ENCODE assay signal across 18 cellular contexts in genomic region chr20:48616481-48616880, GRCh38.
DNase-seq lines count a peak whose midpoint lies in the region; ATAC-seq, FAIRE-seq and TF ChIP-seq lines count a peak whose summit lies in the region.
"Had no signal": no experiment of that assay in that cellular context is flagged by ENCODE, and none has a peak within 500 bp of the region (broad histone marks: within the 10 kb centered on the region; RNA-seq: fewer than 3 reads in every experiment).

No MANE protein-coding gene starts in this region.

- no peak for TF ChIP-seq EP300 in HepG2 (IDR thresholded peaks at IDR 0.05; ENCODE audit: low read depth in 2 of 2, low read length in 2 of 2)
- TF ChIP-seq EP300 in HepG2 (CRISPR knock-in tag; IDR thresholded peaks at IDR 0.05; ENCODE audit: borderline replicate concordance): no peak

- WGBS in right lobe of liver (ENCODE audit: insufficient coverage, low coverage, low lambda C conversion rate, missing lambda C conversion rate): 100% methylated on average over 1 of the region's 7 CpGs
- WGBS in HepG2 (ENCODE audit: low lambda C conversion rate): 24% methylated on average over 6 of the region's 7 CpGs

- intact Hi-C loops in right lobe of liver (cut with DNase I): no loop called here
- intact Hi-C loops in HepG2 (cut with micrococcal nuclease; ENCODE audit: unreplicated experiment): no loop called here
- intact Hi-C loops in kidney (cut with DNase I): loop anchor here (10.0 kb wide), 1 partner anchor 832 kb away; the partner anchor contains the start of gene SULF2
- intact Hi-C loops in posterior vena cava (cut with DNase I): loop anchor here in 1 of 2 donors (5.0 kb wide), 1 partner anchor 829 kb away; the partner anchor contains the start of gene SULF2

- TF ChIP-seq CTCF in right lobe of liver (IDR thresholded peaks at IDR 0.05) (no peak), HepG2 (CRISPR knock-in tag; IDR thresholded peaks at IDR 0.05) (no peak), kidney (IDR thresholded peaks at IDR 0.05; ENCODE audit: borderline replicate concordance, extremely low read depth, insufficient read depth) (no peak)

- no peak for TF ChIP-seq RAD21 in HepG2 (CRISPR knock-in tag; IDR thresholded peaks at IDR 0.05)

- H3K27me3 ChIP-seq in right lobe of liver (no peaks in the 10 kb centered on the region), HepG2 (ENCODE audit: control insufficient read depth in 1 of 2, insufficient read depth in 2 of 2, low read length in 2 of 2) (peaks cover 3 to 4% of the 10 kb centered on the region in 2 experiments; a peak in 3 of 5 replicates)
- H3K27me3 ChIP-seq: Peyer's patch had no signal

- no peak for FAIRE-seq in HepG2 (lab: Jason Lieb, UNC)
- no peak for FAIRE-seq in kidney (lab: Jason Lieb, UNC)
- FAIRE-seq: A549, H1 had no signal

- peaks cover 0 to 3% (median 0%) of the 10 kb centered on the region in 4 donors for H3K4me1 ChIP-seq in right lobe of liver
- peaks cover 11% of the 10 kb centered on the region for H3K4me1 ChIP-seq in HepG2 (ENCODE audit: insufficient read depth, low read length)
- H3K4me1 ChIP-seq in kidney (ENCODE audit: control insufficient read depth in 1 of 2, insufficient read depth in 1 of 2, low read depth in 1 of 2, low read length in 2 of 2): peaks cover 4 to 7% of the 10 kb centered on the region in 2 donors

- ATAC-seq in right lobe of liver (no peak), HepG2 (no peak)
- ATAC-seq: A549, HCT116 had no signal

- POLR2A ChIA-PET in HepG2 (lab: Yijun Ruan, JAX): no interaction called here

- H3K9me3 ChIP-seq in right lobe of liver: no peaks in the 10 kb centered on the region
- no peaks in the 10 kb centered on the region for H3K9me3 ChIP-seq in HepG2 (ENCODE audit: low read length)
- H3K9me3 ChIP-seq in kidney (ENCODE audit: control insufficient read depth in 1 of 2, low read length in 2 of 2): no peaks in the 10 kb centered on the region
- H3K9me3 ChIP-seq: A549, Peyer's patch had no signal

- H3K4me2 ChIP-seq in HepG2 (ENCODE audit: low read depth, low read length): no peak overlapping the region
- H3K4me2 ChIP-seq: A549 had no signal

- H4K20me1 ChIP-seq in HepG2 (ENCODE audit: insufficient read depth, low read length): no peaks in the 10 kb centered on the region

- H3K9ac ChIP-seq in HepG2 (ENCODE audit: insufficient read depth, low read depth, low read length) (no peak overlapping the region), kidney (ENCODE audit: low read length in 2 of 2) (no peak overlapping the region)

- H3K27ac ChIP-seq in right lobe of liver: no peak overlapping the region
- H3K27ac ChIP-seq in HepG2 (ENCODE audit: extremely low read length, insufficient read depth, low read length): no peak overlapping the region
- no peak overlapping the region for H3K27ac ChIP-seq in kidney (ENCODE audit: low read depth in 2 of 2, low read length in 2 of 2)
- H3K27ac ChIP-seq: A549, Peyer's patch had no signal

- in situ Hi-C loops in HepG2 (cut with HindIII; ENCODE audit: extremely low pct_ligation_motif_present, low pct_unique_long_range_greater_than_20kb): loop anchor here (25.0 kb wide), 1 partner anchor 204 kb away; no protein-coding TSS in a partner anchor

- BruUV-seq in HepG2 (replicated peaks; lab: Mats Ljungman, UMichigan): no TSS peak

- DNase-seq in right lobe of liver (peak in 2 of 3 donors; percentile 5 to 46), HepG2 (ENCODE audit: low spot score) (no peak), kidney (peak; percentile 31), posterior vena cava (ENCODE audit: low spot score) (peak; percentile 38), Kasumi-1 (lab: John Stamatoyannopoulos, UW) (no peak), anterior cingulate cortex (lab: John Stamatoyannopoulos, UW) (no peak)
- DNase-seq in central memory CD4-positive, alpha-beta T cell: no peak
- DNase-seq: CD4-positive, CD25-positive, alpha-beta regulatory T cell; DMS79; MV-4-11; NCI-H1105 treated with DMSO at 0.1 percent for 48 hours; NCI-H2029 treated with DMSO at 0.1 percent for 48 hours; NCI-H524 treated with DMSO at 0.1 percent for 48 hours; NCI-H82 had no signal

- TF ChIP-seq POLR2A in right lobe of liver (IDR thresholded peaks at IDR 0.05) (no peak), HepG2 (IDR thresholded peaks at IDR 0.05; ENCODE audit: insufficient read depth in 1 of 2, low read depth in 2 of 2, low read length in 2 of 2) (no peak)

- no peak overlapping the region for H2AFZ ChIP-seq in HepG2 (ENCODE audit: low read length)

- no peaks in the 10 kb centered on the region for H3K36me3 ChIP-seq in right lobe of liver
- no peaks in the 10 kb centered on the region for H3K36me3 ChIP-seq in HepG2 (replicated peaks in 1 of 2; ENCODE audit: control insufficient read depth in 1 of 2, insufficient read depth in 2 of 2, low read length in 2 of 2)
- H3K36me3 ChIP-seq in kidney (ENCODE audit: control insufficient read depth in 1 of 2, insufficient read depth in 2 of 2, low read length in 2 of 2): no peaks in the 10 kb centered on the region
- H3K36me3 ChIP-seq: Peyer's patch had no signal

- CTCF ChIA-PET in HepG2 (lab: Yijun Ruan, JAX; ENCODE audit: low intra/inter-chr PET ratio, low total read pairs): no interaction called here

- H3K79me2 ChIP-seq in HepG2 (ENCODE audit: insufficient read depth, low read length): no peaks in the 10 kb centered on the region

- no peak overlapping the region for H3K4me3 ChIP-seq in right lobe of liver
- H3K4me3 ChIP-seq in HepG2 (replicated peaks in 1 of 3; ENCODE audit: insufficient read depth in 1 of 3, low read depth in 2 of 3, low read length in 3 of 3): no peak overlapping the region
- H3K4me3 ChIP-seq in kidney (ENCODE audit: low read length in 2 of 2): no peak overlapping the region
- H3K4me3 ChIP-seq: A549, Peyer's patch had no signal

TF ChIP-seq in HepG2, 621 proteins besides CTCF, POLR2A, EP300 and RAD21:
- TF ChIP-seq MATR3 (CRISPR knock-in tag; IDR thresholded peaks at IDR 0.05) (no peak), DPF2 (CRISPR knock-in tag; IDR thresholded peaks at IDR 0.05; ENCODE audit: borderline replicate concordance, low read depth) (no peak), ZNF580 (CRISPR knock-in tag; IDR thresholded peaks at IDR 0.05; ENCODE audit: borderline replicate concordance, low read depth) (no peak), HOMEZ (CRISPR knock-in tag; IDR thresholded peaks at IDR 0.05; ENCODE audit: low read depth) (no peak), NAIF1 (CRISPR knock-in tag; IDR thresholded peaks at IDR 0.05; ENCODE audit: borderline replicate concordance) (no peak), ZNF446 (CRISPR knock-in tag; IDR thresholded peaks at IDR 0.05) (no peak)
- TF ChIP-seq, protein P1, sequence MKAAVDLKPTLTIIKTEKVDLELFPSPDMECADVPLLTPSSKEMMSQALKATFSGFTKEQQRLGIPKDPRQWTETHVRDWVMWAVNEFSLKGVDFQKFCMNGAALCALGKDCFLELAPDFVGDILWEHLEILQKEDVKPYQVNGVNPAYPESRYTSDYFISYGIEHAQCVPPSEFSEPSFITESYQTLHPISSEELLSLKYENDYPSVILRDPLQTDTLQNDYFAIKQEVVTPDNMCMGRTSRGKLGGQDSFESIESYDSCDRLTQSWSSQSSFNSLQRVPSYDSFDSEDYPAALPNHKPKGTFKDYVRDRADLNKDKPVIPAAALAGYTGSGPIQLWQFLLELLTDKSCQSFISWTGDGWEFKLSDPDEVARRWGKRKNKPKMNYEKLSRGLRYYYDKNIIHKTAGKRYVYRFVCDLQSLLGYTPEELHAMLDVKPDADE (CRISPR knock-in tag; IDR thresholded peaks at IDR 0.05): no peak

Comparison
In these comparisons a context has a peak if more than half of its experiments do, and no peak if none do; other contexts are left out.
1. DNase-seq: peak in right lobe of liver (2 of 3), kidney (single experiment) and posterior vena cava (single experiment); none in HepG2 (single experiment), Kasumi-1 (0 of 2), central memory CD4-positive, alpha-beta T cell (single experiment) and anterior cingulate cortex (0 of 58).